Comparison of ENCODE assay signal across 8 cellular contexts in the genomic region with DNA sequence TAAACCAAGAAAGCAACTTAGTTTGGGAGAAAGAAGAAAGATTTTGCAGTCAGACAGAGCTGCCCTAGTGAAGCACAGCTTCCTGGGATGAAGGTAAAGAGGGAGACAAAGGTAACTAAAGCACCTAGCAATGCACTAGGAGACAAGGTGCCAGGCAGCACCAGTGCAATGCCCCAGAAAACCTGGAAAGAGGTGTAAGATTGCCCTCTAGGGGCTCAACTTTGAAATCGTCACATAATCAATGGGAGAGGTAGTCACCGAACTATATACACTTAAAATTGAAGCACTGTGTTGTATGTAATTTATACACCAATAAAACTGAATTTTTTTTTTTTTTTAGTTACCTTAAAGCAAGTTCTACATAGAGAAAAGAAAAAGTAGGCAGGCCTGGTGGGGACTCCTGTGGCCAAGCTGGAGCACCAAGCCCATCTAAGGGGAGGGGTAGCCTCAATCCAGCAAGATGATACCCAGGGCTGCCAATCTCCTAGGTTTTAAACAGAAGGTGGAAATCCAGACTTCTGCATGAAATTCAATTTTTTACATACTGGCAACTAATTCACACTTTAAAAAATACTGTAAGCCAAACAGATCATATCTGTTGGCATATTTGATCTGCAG. TPM values are rescaled to one million over a fixed set of nuclear protein-coding genes. Genes with fewer than 3 reads are reported as not detected.
DNase-seq lines count a peak whose midpoint lies in the region; ATAC-seq and TF ChIP-seq lines count a peak whose summit lies in the region.

No MANE protein-coding gene starts in this region.

- H3K4me1 ChIP-seq in HCT116 (ENCODE audit: control insufficient read depth in 1 of 2, insufficient read depth in 2 of 2, low read length in 2 of 2): peaks cover 25 to 34% of the 10 kb centered on the region in 2 experiments

- CTCF ChIA-PET in HCT116 (lab: Charles Lee): interaction anchor here (0.6 kb wide), 1 partner anchor 29 kb away, joined by 3 read pairs; no protein-coding TSS in a partner anchor

- H3K27ac ChIP-seq in HCT116 (ENCODE audit: low read depth, low read length): peak overlapping the region; percentile 47

- H3K4me3 ChIP-seq in HCT116 (replicated peaks in 1 of 2; ENCODE audit: low read depth in 1 of 2, low read length in 2 of 2): peak overlapping the region in 1 of 2 experiments; percentile 21; a peak in 2 of 4 replicates

- H3K4me1 Mint-ChIP-seq in endothelial cell (ENCODE audit: unreplicated experiment) (no peaks in the 10 kb centered on the region), osteocyte (ENCODE audit: unreplicated experiment) (peaks cover 30% of the 10 kb centered on the region)

- H3K9me3 Mint-ChIP-seq in endothelial cell (ENCODE audit: unreplicated experiment) (no peaks in the 10 kb centered on the region), osteocyte (ENCODE audit: unreplicated experiment) (no peaks in the 10 kb centered on the region)

- H3K27ac Mint-ChIP-seq in endothelial cell (ENCODE audit: unreplicated experiment): no peak overlapping the region
- peak overlapping the region; percentile 59 for H3K27ac Mint-ChIP-seq in osteocyte (ENCODE audit: unreplicated experiment)

- no peak for TF ChIP-seq POLR2A in HCT116 (IDR thresholded peaks at IDR 0.05; ENCODE audit: borderline replicate concordance, extremely low read depth, insufficient read depth, insufficient read length)

- H3K79me2 ChIP-seq in HCT116 (ENCODE audit: insufficient read depth, low read length): no peaks in the 10 kb centered on the region; the same call in 1 of the 2 replicates

- no peaks in the 10 kb centered on the region for H3K9me3 ChIP-seq in HCT116 (ENCODE audit: control insufficient read depth in 1 of 2, insufficient read depth in 1 of 2, low read depth in 1 of 2, low read length in 2 of 2)

- peak; percentile 29 for DNase-seq in Ammon's horn (ENCODE audit: low spot score)
- peak; percentile 27 for DNase-seq in HCT116 (ENCODE audit: low read depth, low spot score)
- peak; percentile 61 for DNase-seq in NCI-H748 (lab: John Stamatoyannopoulos, UW; ENCODE audit: unreplicated experiment)
- peak; percentile 32 for DNase-seq in endothelial cell (ENCODE audit: low spot score)
- DNase-seq in osteocyte (ENCODE audit: extremely low spot score, unreplicated experiment): no peak
- DNase-seq in T-helper 9 cell: no peak

- no peaks in the 10 kb centered on the region for H3K9me2 ChIP-seq in HCT116 (ENCODE audit: insufficient read depth)

- BruUV-seq in HCT116 (replicated peaks; lab: Mats Ljungman, UMichigan): no TSS peak

- peaks cover 53% of the 10 kb centered on the region for H3K36me3 Mint-ChIP-seq in endothelial cell (ENCODE audit: low read depth, unreplicated experiment)
- H3K36me3 Mint-ChIP-seq in osteocyte (ENCODE audit: unreplicated experiment): peaks cover 47% of the 10 kb centered on the region

- intact Hi-C loops in HCT116 (cut with micrococcal nuclease): loop anchor here (5.0 kb wide), 1 partner anchor 569 kb away; no protein-coding TSS in a partner anchor

- RAD21 ChIA-PET in HCT116 (lab: Charles Lee; ENCODE audit: low non-redundant PET in 1 of 2, low total read pairs in 2 of 2, uncharacterized antibody in 2 of 2, unreplicated experiment in 2 of 2): interaction anchor here in 1 of 2 experiments (0.6 kb wide), 1 partner anchor 423 kb away, joined by 3 read pairs; no protein-coding TSS in a partner anchor

- H3K27me3 Mint-ChIP-seq in endothelial cell (ENCODE audit: unreplicated experiment): peaks cover 3% of the 10 kb centered on the region
- no peaks in the 10 kb centered on the region for H3K27me3 Mint-ChIP-seq in osteocyte (ENCODE audit: unreplicated experiment)

- peak; percentile 31 to 66 (median 50); a peak in 5 of 6 replicates for TF ChIP-seq CTCF in HCT116 (IDR thresholded peaks at IDR 0.05 in 2 of 3, conservative IDR thresholded peaks at IDR 0.05 in 1 of 3; ENCODE audit: borderline replicate concordance in 1 of 3, insufficient read depth in 1 of 3, low read depth in 2 of 3, low read length in 2 of 3)
- no peak for TF ChIP-seq CTCF in endothelial cell (IDR thresholded peaks at IDR 0.05; ENCODE audit: unreplicated experiment)
- TF ChIP-seq CTCF in osteocyte (IDR thresholded peaks at IDR 0.05): peak; percentile 71

- TF ChIP-seq RAD21 in HCT116 (IDR thresholded peaks at IDR 0.05; ENCODE audit: low read depth): peak; percentile 65

- POLR2A ChIA-PET in HCT116 (lab: Charles Lee): no interaction called here

- H3K9ac ChIP-seq in HCT116 (ENCODE audit: low read length): peak overlapping the region; percentile 32

- ATAC-seq in HCT116: peak; percentile 76
- ATAC-seq in HG03175 (IDR thresholded peaks at IDR 0.05; ENCODE audit: unreplicated experiment): no peak
- no peak for ATAC-seq in HG02885 (IDR thresholded peaks at IDR 0.05; ENCODE audit: poor library complexity, unreplicated experiment)

- H2AFZ ChIP-seq in HCT116 (ENCODE audit: low read depth, low read length, poor library complexity, severe bottlenecking): no peak overlapping the region

- no peaks in the 10 kb centered on the region for H3K27me3 ChIP-seq in HCT116 (ENCODE audit: insufficient read depth, low read length)

- H3K4me2 ChIP-seq in HCT116 (ENCODE audit: low read length): peak overlapping the region; percentile 68

- H3K4me3 Mint-ChIP-seq in endothelial cell (ENCODE audit: unreplicated experiment): no peak overlapping the region
- H3K4me3 Mint-ChIP-seq in osteocyte (ENCODE audit: unreplicated experiment): no peak overlapping the region

- no peaks in the 10 kb centered on the region for H4K20me1 ChIP-seq in HCT116 (ENCODE audit: insufficient read depth)

- H3K36me3 ChIP-seq in HCT116 (ENCODE audit: control insufficient read depth in 1 of 2, insufficient read depth in 2 of 2, low read length in 2 of 2): peaks cover 28 to 32% of the 10 kb centered on the region in 2 experiments; a peak in 3 of 4 replicates

TF ChIP-seq in HCT116, 20 proteins besides CTCF, POLR2A, EP300 and RAD21:
- TF ChIP-seq EZH2 (IDR thresholded peaks at IDR 0.05) (no peak), EGR1 (IDR thresholded peaks at IDR 0.05; ENCODE audit: low read depth) (no peak), ZNF274 (IDR thresholded peaks at IDR 0.05; ENCODE audit: low read depth, low read length) (no peak), JUND (IDR thresholded peaks at IDR 0.05) (no peak), ELF1 (IDR thresholded peaks at IDR 0.05; ENCODE audit: borderline replicate concordance, low read depth) (no peak), CBX3 (IDR thresholded peaks at IDR 0.05; ENCODE audit: low read depth) (no peak), FOSL1 (IDR thresholded peaks at IDR 0.05; ENCODE audit: low read depth) (no peak), SIN3A (IDR thresholded peaks at IDR 0.05; ENCODE audit: low read depth) (no peak), CEBPB (IDR thresholded peaks at IDR 0.05; ENCODE audit: low read depth) (no peak), POLR2AphosphoS5 (IDR thresholded peaks at IDR 0.05; ENCODE audit: low read depth, low read length) (no peak)
- TF ChIP-seq, protein P1, sequence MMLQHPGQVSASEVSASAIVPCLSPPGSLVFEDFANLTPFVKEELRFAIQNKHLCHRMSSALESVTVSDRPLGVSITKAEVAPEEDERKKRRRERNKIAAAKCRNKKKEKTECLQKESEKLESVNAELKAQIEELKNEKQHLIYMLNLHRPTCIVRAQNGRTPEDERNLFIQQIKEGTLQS (IDR thresholded peaks at IDR 0.05): no peak
- TF ChIP-seq, protein P2, sequence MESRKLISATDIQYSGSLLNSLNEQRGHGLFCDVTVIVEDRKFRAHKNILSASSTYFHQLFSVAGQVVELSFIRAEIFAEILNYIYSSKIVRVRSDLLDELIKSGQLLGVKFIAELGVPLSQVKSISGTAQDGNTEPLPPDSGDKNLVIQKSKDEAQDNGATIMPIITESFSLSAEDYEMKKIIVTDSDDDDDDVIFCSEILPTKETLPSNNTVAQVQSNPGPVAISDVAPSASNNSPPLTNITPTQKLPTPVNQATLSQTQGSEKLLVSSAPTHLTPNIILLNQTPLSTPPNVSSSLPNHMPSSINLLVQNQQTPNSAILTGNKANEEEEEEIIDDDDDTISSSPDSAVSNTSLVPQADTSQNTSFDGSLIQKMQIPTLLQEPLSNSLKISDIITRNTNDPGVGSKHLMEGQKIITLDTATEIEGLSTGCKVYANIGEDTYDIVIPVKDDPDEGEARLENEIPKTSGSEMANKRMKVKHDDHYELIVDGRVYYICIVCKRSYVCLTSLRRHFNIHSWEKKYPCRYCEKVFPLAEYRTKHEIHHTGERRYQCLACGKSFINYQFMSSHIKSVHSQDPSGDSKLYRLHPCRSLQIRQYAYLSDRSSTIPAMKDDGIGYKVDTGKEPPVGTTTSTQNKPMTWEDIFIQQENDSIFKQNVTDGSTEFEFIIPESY (IDR thresholded peaks at IDR 0.05; ENCODE audit: extremely low read depth, insufficient replicate concordance, low read length): no peak
- TF ChIP-seq, protein P3, sequence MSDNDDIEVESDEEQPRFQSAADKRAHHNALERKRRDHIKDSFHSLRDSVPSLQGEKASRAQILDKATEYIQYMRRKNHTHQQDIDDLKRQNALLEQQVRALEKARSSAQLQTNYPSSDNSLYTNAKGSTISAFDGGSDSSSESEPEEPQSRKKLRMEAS (IDR thresholded peaks at IDR 0.05): no peak
TF ChIP-seq in HCT116: peak in this region for 0.

RNA-seq across cellular contexts. Expression of a gene that starts 48.2 kb away (rescaled TPM):
- total RNA-seq in HCT116 (2021; ENCODE audit: unreplicated experiment) (56.2 TPM), endothelial cell (ENCODE audit: unreplicated experiment) (50.8 TPM), osteocyte (42.0 and 48.7 TPM in 2 replicates)
- polyA plus RNA-seq in HCT116 (2012): 36.7 and 52.7 TPM in 2 replicates

Comparison
In these comparisons a context has a peak if more than half of its experiments do, and no peak if none do; other contexts are left out.
1. DNase-seq: peak in Ammon's horn (single experiment), HCT116 (single experiment), NCI-H748 (single experiment) and endothelial cell (single experiment); none in osteocyte (single experiment) and T-helper 9 cell (single experiment).